ENCODE assay signal across 18 cellular contexts in genomic region chr3:48931944-48932580, GRCh38. TPM values are rescaled to one million over a fixed set of nuclear protein-coding genes. Genes with fewer than 3 reads are reported as not detected.
A peak's percentile ranks its signal among the peaks of the same experiment; 100 is the strongest.
DNase-seq lines count a peak whose midpoint lies in the region; ATAC-seq and TF ChIP-seq lines count a peak whose summit lies in the region.
"Had no signal": no experiment of that assay in that cellular context is flagged by ENCODE, and none has a peak within 500 bp of the region (broad histone marks: within the 10 kb centered on the region; RNA-seq: fewer than 3 reads in every experiment).

No MANE protein-coding gene starts in this region.

- H3K9me3 ChIP-seq in OCI-LY3 (ENCODE audit: insufficient read depth, low read length) = no peaks in the 10 kb centered on the region
- H3K9me3 ChIP-seq in esophagus squamous epithelium = no peaks in the 10 kb centered on the region
- H3K9me3 ChIP-seq: MG63, uterus had no signal

- peak overlapping the region; percentile 6 for H3K27ac Mint-ChIP-seq in activated naive CD4-positive, alpha-beta T cell treated with anti-CD3 and anti-CD28 coated beads, Interleukin-2, amount 10 ng/mL, durations not matched to agents 7 days and 5 days
- peak overlapping the region; percentile 71 for H3K27ac Mint-ChIP-seq in activated naive CD8-positive, alpha-beta T cell treated with anti-CD3 and anti-CD28 coated beads, Interleukin-2, amount 50 U/mL, for 24 hours
- H3K27ac Mint-ChIP-seq in progenitor cell of endocrine pancreas (peak overlapping the region; percentile 42), mesothelial cell of epicardium (no peak overlapping the region)
- H3K27ac Mint-ChIP-seq: HFFc6 had no signal

- peaks cover 58% of the 10 kb centered on the region for H4K20me1 ChIP-seq in OCI-LY3 (ENCODE audit: insufficient read depth, low read length)

- no peak for TF ChIP-seq POLR2A in esophagus squamous epithelium (IDR thresholded peaks at IDR 0.05)

- H3K9me3 Mint-ChIP-seq in activated naive CD4-positive, alpha-beta T cell treated with anti-CD3 and anti-CD28 coated beads, Interleukin-2, amount 10 ng/mL, durations not matched to agents 7 days and 5 days = no peaks in the 10 kb centered on the region
- H3K9me3 Mint-ChIP-seq in activated naive CD8-positive, alpha-beta T cell treated with anti-CD3 and anti-CD28 coated beads, Interleukin-2, amount 50 U/mL, for 24 hours = no peaks in the 10 kb centered on the region
- no peaks in the 10 kb centered on the region for H3K9me3 Mint-ChIP-seq in progenitor cell of endocrine pancreas (ENCODE audit: low read depth)
- peaks cover 4% of the 10 kb centered on the region for H3K9me3 Mint-ChIP-seq in mesothelial cell of epicardium
- H3K9me3 Mint-ChIP-seq: activated T-cell treated with anti-CD3 and anti-CD28 coated beads, Interleukin-2, amount 50 U/mL, for 4 hours; HFFc6 had no signal

- TF ChIP-seq CTCF in OCI-LY3 (IDR thresholded peaks at IDR 0.05; ENCODE audit: low read depth, low read length) (no peak), progenitor cell of endocrine pancreas (IDR thresholded peaks at IDR 0.05; ENCODE audit: unreplicated experiment) (no peak), esophagus squamous epithelium (IDR thresholded peaks at IDR 0.05) (no peak), mesothelial cell of epicardium (IDR thresholded peaks at IDR 0.05; ENCODE audit: unreplicated experiment) (no peak)

- no peak for DNase-seq in activated naive CD4-positive, alpha-beta T cell treated with anti-CD3 and anti-CD28 coated beads, Interleukin-2, amount 10 ng/mL, durations not matched to agents 7 days and 5 days
- DNase-seq in activated naive CD4-positive, alpha-beta T cell (lab: John Stamatoyannopoulos, UW) = no peak
- DNase-seq in activated naive CD8-positive, alpha-beta T cell treated with anti-CD3 and anti-CD28 coated beads, Interleukin-2, amount 50 U/mL, for 24 hours = no peak
- no peak for DNase-seq in progenitor cell of endocrine pancreas (ENCODE audit: low spot score, unreplicated experiment)
- DNase-seq in SHP77 (lab: John Stamatoyannopoulos, UW) = no peak
- no peak for DNase-seq in esophagus squamous epithelium (lab: John Stamatoyannopoulos, UW)
- no peak for DNase-seq in mesothelial cell of epicardium (ENCODE audit: low spot score in 2 of 2, unreplicated experiment in 2 of 2)
- DNase-seq: activated T-cell treated with anti-CD3 and anti-CD28 coated beads, Interleukin-2, amount 50 U/mL, for 4 hours; GF-D8; HFFc6; hippocampal formation; MG63; NCI-H2081; NCI-H524; stimulated activated CD4-positive, alpha-beta T cell treated with anti-CD3 and anti-CD28 coated beads, Interleukin-12 subunit alpha, Interleukin-12 subunit beta, amount 100 ng/mL, for 4 hours; uterus had no signal

- intact Hi-C loops in esophagus squamous epithelium (cut with DNase I) = no loop called here

- CTCF ChIA-PET in activated naive CD4-positive, alpha-beta T cell treated with anti-CD3 and anti-CD28 coated beads, Interleukin-2, amount 10 ng/mL, durations not matched to agents 7 days and 5 days (lab: Charles Lee) = interaction anchor here (1.1 to 1.4 kb wide), 2 partner anchors 11 to 14 kb away, joined by 3 to 4 read pairs; no protein-coding TSS in a partner anchor

- H3K9ac ChIP-seq in OCI-LY3 (ENCODE audit: low read length) = no peak overlapping the region
- H3K9ac ChIP-seq: parathyroid adenoma had no signal

- H3K27me3 Mint-ChIP-seq in activated naive CD4-positive, alpha-beta T cell treated with anti-CD3 and anti-CD28 coated beads, Interleukin-2, amount 10 ng/mL, durations not matched to agents 7 days and 5 days = no peaks in the 10 kb centered on the region
- no peaks in the 10 kb centered on the region for H3K27me3 Mint-ChIP-seq in activated naive CD8-positive, alpha-beta T cell treated with anti-CD3 and anti-CD28 coated beads, Interleukin-2, amount 50 U/mL, for 24 hours
- H3K27me3 Mint-ChIP-seq in progenitor cell of endocrine pancreas = no peaks in the 10 kb centered on the region
- H3K27me3 Mint-ChIP-seq in mesothelial cell of epicardium (ENCODE audit: low read depth) = no peaks in the 10 kb centered on the region

- H3K4me1 ChIP-seq in OCI-LY3 (ENCODE audit: low read length) (peaks cover 27% of the 10 kb centered on the region), esophagus squamous epithelium (peaks cover 13 to 57% (median 31%) of the 10 kb centered on the region in 3 donors)

- H3K4me2 ChIP-seq in OCI-LY3 (ENCODE audit: low read length) = no peak overlapping the region

- H3K79me2 ChIP-seq in OCI-LY3 (ENCODE audit: low read length) = peaks cover 99% of the 10 kb centered on the region

- H3K4me3 Mint-ChIP-seq in activated naive CD4-positive, alpha-beta T cell treated with anti-CD3 and anti-CD28 coated beads, Interleukin-2, amount 10 ng/mL, durations not matched to agents 7 days and 5 days = no peak overlapping the region
- no peak overlapping the region for H3K4me3 Mint-ChIP-seq in activated naive CD8-positive, alpha-beta T cell treated with anti-CD3 and anti-CD28 coated beads, Interleukin-2, amount 50 U/mL, for 24 hours
- H3K4me3 Mint-ChIP-seq in progenitor cell of endocrine pancreas (ENCODE audit: low read depth) (no peak overlapping the region), mesothelial cell of epicardium (no peak overlapping the region)
- H3K4me3 Mint-ChIP-seq: activated T-cell treated with anti-CD3 and anti-CD28 coated beads, Interleukin-2, amount 50 U/mL, for 4 hours; HFFc6 had no signal

- ATAC-seq in activated naive CD8-positive, alpha-beta T cell treated with anti-CD3 and anti-CD28 coated beads, Interleukin-2, amount 50 U/mL, for 24 hours = no peak

- H3K4me1 Mint-ChIP-seq in activated naive CD4-positive, alpha-beta T cell treated with anti-CD3 and anti-CD28 coated beads, Interleukin-2, amount 10 ng/mL, durations not matched to agents 7 days and 5 days = peaks cover 65% of the 10 kb centered on the region
- peaks cover 63% of the 10 kb centered on the region for H3K4me1 Mint-ChIP-seq in activated naive CD8-positive, alpha-beta T cell treated with anti-CD3 and anti-CD28 coated beads, Interleukin-2, amount 50 U/mL, for 24 hours
- H3K4me1 Mint-ChIP-seq in progenitor cell of endocrine pancreas (ENCODE audit: low read depth) (peaks cover 2% of the 10 kb centered on the region), mesothelial cell of epicardium (peaks cover 29% of the 10 kb centered on the region)

- no peak overlapping the region for H3K4me3 ChIP-seq in OCI-LY3 (ENCODE audit: low read length)
- no peak overlapping the region for H3K4me3 ChIP-seq in esophagus squamous epithelium
- H3K4me3 ChIP-seq: MG63, uterus had no signal

- no peak overlapping the region for H2AFZ ChIP-seq in OCI-LY3 (ENCODE audit: low read depth, low read length)
- H2AFZ ChIP-seq: parathyroid adenoma had no signal

- H3K36me3 ChIP-seq in OCI-LY3 (replicated peaks; ENCODE audit: low read depth, low read length) = peaks cover 72% of the 10 kb centered on the region
- peaks cover 0 to 83% (median 6%) of the 10 kb centered on the region in 3 donors for H3K36me3 ChIP-seq in esophagus squamous epithelium
- H3K36me3 ChIP-seq: uterus had no signal

- H3K27ac ChIP-seq in OCI-LY3 (ENCODE audit: low read length) = peak overlapping the region; percentile 38
- H3K27ac ChIP-seq in esophagus squamous epithelium = no peak overlapping the region
- H3K27ac ChIP-seq: parathyroid adenoma, uterus had no signal

- WGBS in esophagus squamous epithelium, 2 donors = 57 to 64% methylated on average over 1 of the region's 1 CpG

- peaks cover 62% of the 10 kb centered on the region for H3K36me3 Mint-ChIP-seq in activated naive CD4-positive, alpha-beta T cell treated with anti-CD3 and anti-CD28 coated beads, Interleukin-2, amount 10 ng/mL, durations not matched to agents 7 days and 5 days
- peaks cover 62% of the 10 kb centered on the region for H3K36me3 Mint-ChIP-seq in activated naive CD8-positive, alpha-beta T cell treated with anti-CD3 and anti-CD28 coated beads, Interleukin-2, amount 50 U/mL, for 24 hours (ENCODE audit: low read depth)
- peaks cover 19% of the 10 kb centered on the region for H3K36me3 Mint-ChIP-seq in progenitor cell of endocrine pancreas (ENCODE audit: insufficient read depth)
- peaks cover 31% of the 10 kb centered on the region for H3K36me3 Mint-ChIP-seq in mesothelial cell of epicardium

- H3K27me3 ChIP-seq in OCI-LY3 (ENCODE audit: low read depth, low read length) (no peaks in the 10 kb centered on the region), esophagus squamous epithelium (no peaks in the 10 kb centered on the region)
- H3K27me3 ChIP-seq: MG63, uterus had no signal

RNA-seq across cellular contexts. Expression of gene ARIH2, which starts 13.4 kb away (rescaled TPM):
- total RNA-seq in progenitor cell of endocrine pancreas (105 and 121 TPM in 2 replicates), esophagus squamous epithelium (10 to 100 TPM; 54.0 to 74.2 (median 71.3) TPM), mesothelial cell of epicardium (87.0 to 102 TPM (median 100 TPM) in 3 replicates)

RNA-seq across cellular contexts. Expression of gene SLC25A20, which starts 33.4 kb away (rescaled TPM):
- total RNA-seq in progenitor cell of endocrine pancreas (14.2 and 17.1 TPM in 2 replicates), esophagus squamous epithelium (10 to 100 TPM in 2 of 4 donors, 1 to 10 TPM in 2; 4.2 to 19.6 (median 11.7) TPM), mesothelial cell of epicardium (9.7 to 10.7 TPM (median 10.5 TPM) in 3 replicates)

RNA-seq across cellular contexts. Expression of gene P4HTM, which starts 58.0 kb away (rescaled TPM):
- total RNA-seq in progenitor cell of endocrine pancreas (45.3 and 48.4 TPM in 2 replicates), esophagus squamous epithelium (10 to 100 TPM in 3 of 4 donors, 1 to 10 TPM in 1; 5.7 to 28.1 (median 16.7) TPM), mesothelial cell of epicardium (57.9 to 59.9 TPM (median 58.4 TPM) in 3 replicates)
